1 cellular context compared by ENCODE assay signal in the genomic region with DNA sequence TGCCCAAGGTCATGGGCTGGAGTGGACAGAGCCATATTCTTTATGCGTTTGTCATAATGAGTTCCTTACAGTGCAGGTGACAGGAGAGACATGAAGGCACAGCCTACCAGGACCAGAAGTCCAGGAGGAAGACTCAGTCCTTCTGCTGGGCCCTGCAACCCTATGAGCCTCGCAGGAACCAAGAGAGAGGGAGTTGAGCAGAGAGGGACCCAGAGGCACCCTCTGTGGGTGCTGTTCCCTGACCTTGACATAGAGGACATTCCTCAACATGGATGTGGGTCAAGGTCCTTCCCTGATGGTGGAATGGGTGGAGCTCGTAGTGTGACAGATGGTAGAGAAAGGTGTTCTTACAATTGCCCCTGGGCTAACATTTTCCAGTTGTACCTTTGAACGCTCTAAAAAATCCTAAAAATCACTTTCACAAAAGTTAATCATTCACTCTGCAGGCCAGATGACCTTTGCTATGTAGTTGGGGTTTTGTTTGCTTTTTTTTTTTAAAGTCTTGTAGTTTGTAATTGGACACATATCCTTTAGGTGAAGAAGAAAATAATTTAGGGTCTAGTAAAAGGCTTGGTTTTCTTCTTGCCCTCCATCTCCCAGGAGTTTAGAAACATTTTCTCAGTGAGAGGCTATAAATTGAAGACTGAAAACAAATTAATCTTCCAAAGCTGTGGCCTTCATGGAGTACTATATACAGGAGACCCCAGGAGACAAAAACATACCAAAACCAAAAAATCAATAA.
TF ChIP-seq lines count a peak whose summit lies in the region.

No MANE protein-coding gene starts in this region.

TF ChIP-seq in HepG2, 621 proteins besides CTCF, POLR2A, EP300 and RAD21 (continued from another document and continues in another):
- TF ChIP-seq, protein P1, sequence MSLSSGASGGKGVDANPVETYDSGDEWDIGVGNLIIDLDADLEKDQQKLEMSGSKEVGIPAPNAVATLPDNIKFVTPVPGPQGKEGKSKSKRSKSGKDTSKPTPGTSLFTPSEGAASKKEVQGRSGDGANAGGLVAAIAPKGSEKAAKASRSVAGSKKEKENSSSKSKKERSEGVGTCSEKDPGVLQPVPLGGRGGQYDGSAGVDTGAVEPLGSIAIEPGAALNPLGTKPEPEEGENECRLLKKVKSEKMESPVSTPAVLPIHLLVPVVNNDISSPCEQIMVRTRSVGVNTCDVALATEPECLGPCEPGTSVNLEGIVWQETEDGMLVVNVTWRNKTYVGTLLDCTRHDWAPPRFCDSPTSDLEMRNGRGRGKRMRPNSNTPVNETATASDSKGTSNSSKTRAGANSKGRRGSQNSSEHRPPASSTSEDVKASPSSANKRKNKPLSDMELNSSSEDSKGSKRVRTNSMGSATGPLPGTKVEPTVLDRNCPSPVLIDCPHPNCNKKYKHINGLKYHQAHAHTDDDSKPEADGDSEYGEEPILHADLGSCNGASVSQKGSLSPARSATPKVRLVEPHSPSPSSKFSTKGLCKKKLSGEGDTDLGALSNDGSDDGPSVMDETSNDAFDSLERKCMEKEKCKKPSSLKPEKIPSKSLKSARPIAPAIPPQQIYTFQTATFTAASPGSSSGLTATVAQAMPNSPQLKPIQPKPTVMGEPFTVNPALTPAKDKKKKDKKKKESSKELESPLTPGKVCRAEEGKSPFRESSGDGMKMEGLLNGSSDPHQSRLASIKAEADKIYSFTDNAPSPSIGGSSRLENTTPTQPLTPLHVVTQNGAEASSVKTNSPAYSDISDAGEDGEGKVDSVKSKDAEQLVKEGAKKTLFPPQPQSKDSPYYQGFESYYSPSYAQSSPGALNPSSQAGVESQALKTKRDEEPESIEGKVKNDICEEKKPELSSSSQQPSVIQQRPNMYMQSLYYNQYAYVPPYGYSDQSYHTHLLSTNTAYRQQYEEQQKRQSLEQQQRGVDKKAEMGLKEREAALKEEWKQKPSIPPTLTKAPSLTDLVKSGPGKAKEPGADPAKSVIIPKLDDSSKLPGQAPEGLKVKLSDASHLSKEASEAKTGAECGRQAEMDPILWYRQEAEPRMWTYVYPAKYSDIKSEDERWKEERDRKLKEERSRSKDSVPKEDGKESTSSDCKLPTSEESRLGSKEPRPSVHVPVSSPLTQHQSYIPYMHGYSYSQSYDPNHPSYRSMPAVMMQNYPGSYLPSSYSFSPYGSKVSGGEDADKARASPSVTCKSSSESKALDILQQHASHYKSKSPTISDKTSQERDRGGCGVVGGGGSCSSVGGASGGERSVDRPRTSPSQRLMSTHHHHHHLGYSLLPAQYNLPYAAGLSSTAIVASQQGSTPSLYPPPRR (CRISPR knock-in tag; IDR thresholded peaks at IDR 0.05; ENCODE audit: borderline replicate concordance), result peak; percentile 91
- TF ChIP-seq, protein P2, sequence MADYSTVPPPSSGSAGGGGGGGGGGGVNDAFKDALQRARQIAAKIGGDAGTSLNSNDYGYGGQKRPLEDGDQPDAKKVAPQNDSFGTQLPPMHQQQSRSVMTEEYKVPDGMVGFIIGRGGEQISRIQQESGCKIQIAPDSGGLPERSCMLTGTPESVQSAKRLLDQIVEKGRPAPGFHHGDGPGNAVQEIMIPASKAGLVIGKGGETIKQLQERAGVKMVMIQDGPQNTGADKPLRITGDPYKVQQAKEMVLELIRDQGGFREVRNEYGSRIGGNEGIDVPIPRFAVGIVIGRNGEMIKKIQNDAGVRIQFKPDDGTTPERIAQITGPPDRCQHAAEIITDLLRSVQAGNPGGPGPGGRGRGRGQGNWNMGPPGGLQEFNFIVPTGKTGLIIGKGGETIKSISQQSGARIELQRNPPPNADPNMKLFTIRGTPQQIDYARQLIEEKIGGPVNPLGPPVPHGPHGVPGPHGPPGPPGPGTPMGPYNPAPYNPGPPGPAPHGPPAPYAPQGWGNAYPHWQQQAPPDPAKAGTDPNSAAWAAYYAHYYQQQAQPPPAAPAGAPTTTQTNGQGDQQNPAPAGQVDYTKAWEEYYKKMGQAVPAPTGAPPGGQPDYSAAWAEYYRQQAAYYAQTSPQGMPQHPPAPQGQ (CRISPR knock-in tag; IDR thresholded peaks at IDR 0.05; ENCODE audit: borderline replicate concordance), result no peak
- TF ChIP-seq HDAC6 (IDR thresholded peaks at IDR 0.05; ENCODE audit: low read depth, low read length) (no peak), GLI4 (CRISPR knock-in tag; IDR thresholded peaks at IDR 0.05; ENCODE audit: borderline replicate concordance) (no peak), THAP11 (CRISPR knock-in tag; IDR thresholded peaks at IDR 0.05) (peak; percentile 52), PAX8 (CRISPR knock-in tag; IDR thresholded peaks at IDR 0.05; ENCODE audit: borderline replicate concordance) (no peak), ZNF326 (CRISPR knock-in tag; IDR thresholded peaks at IDR 0.05; ENCODE audit: borderline replicate concordance) (no peak), ZNF557 (CRISPR knock-in tag; IDR thresholded peaks at IDR 0.05) (no peak), PCBP2 (optimal IDR thresholded peaks at IDR 0.05; ENCODE audit: low read depth, low read length, poor library complexity, severe bottlenecking) (no peak), KLF13 (CRISPR knock-in tag; IDR thresholded peaks at IDR 0.05) (no peak), ZKSCAN5 (CRISPR knock-in tag; IDR thresholded peaks at IDR 0.05) (no peak), CERS6 (CRISPR knock-in tag; IDR thresholded peaks at IDR 0.05) (no peak), ZSCAN20 (CRISPR knock-in tag; IDR thresholded peaks at IDR 0.05; ENCODE audit: borderline replicate concordance) (no peak), NRL (CRISPR knock-in tag; IDR thresholded peaks at IDR 0.05; ENCODE audit: borderline replicate concordance) (no peak), HNF4G (IDR thresholded peaks at IDR 0.05; ENCODE audit: borderline replicate concordance, low read depth, low read length) (peak; percentile 87), HNF4G (CRISPR knock-in tag; IDR thresholded peaks at IDR 0.05; ENCODE audit: borderline replicate concordance, low read depth) (peak; percentile 85; the same call in 1 of the 2 replicates), ZNF234 (CRISPR knock-in tag; conservative IDR thresholded peaks at IDR 0.05) (no peak), ZNF432 (CRISPR knock-in tag; IDR thresholded peaks at IDR 0.05; ENCODE audit: borderline replicate concordance) (no peak), ZBTB20 (CRISPR knock-in tag; IDR thresholded peaks at IDR 0.05; ENCODE audit: borderline replicate concordance, low read depth) (no peak), ZNF883 (CRISPR knock-in tag; IDR thresholded peaks at IDR 0.05; ENCODE audit: not compliant biosample characterization) (no peak), ZZZ3 (CRISPR knock-in tag; IDR thresholded peaks at IDR 0.05; ENCODE audit: borderline replicate concordance) (no peak), ZKSCAN1 (IDR thresholded peaks at IDR 0.05; ENCODE audit: low read length) (no peak), USF2 (IDR thresholded peaks at IDR 0.05; ENCODE audit: low read depth, low read length) (no peak), USF2 (CRISPR knock-in tag; IDR thresholded peaks at IDR 0.05; ENCODE audit: borderline replicate concordance) (no peak), STAT5B (CRISPR knock-in tag; IDR thresholded peaks at IDR 0.05) (no peak), MAFF (IDR thresholded peaks at IDR 0.05; ENCODE audit: low read depth, low read length) (no peak), ZNF503 (CRISPR knock-in tag; IDR thresholded peaks at IDR 0.05) (peak; percentile 80; the same call in 1 of the 2 replicates), TGIF2 (CRISPR knock-in tag; IDR thresholded peaks at IDR 0.05) (peak; percentile 89), ZNF230 (CRISPR knock-in tag; IDR thresholded peaks at IDR 0.05) (0 out of 2 replicates have a peak, but pooled peaks have one; percentile 21), SMAD9 (CRISPR knock-in tag; IDR thresholded peaks at IDR 0.05) (no peak), TOE1 (CRISPR knock-in tag; IDR thresholded peaks at IDR 0.05) (no peak; the same call in 1 of the 2 replicates), SRF (IDR thresholded peaks at IDR 0.05; ENCODE audit: low read depth, low read length) (no peak), ZNF652 (CRISPR knock-in tag; IDR thresholded peaks at IDR 0.05; ENCODE audit: borderline replicate concordance, low read depth) (no peak), SCMH1 (CRISPR knock-in tag; IDR thresholded peaks at IDR 0.05; ENCODE audit: borderline replicate concordance) (no peak), TSC22D2 (CRISPR knock-in tag; IDR thresholded peaks at IDR 0.05; ENCODE audit: borderline replicate concordance) (no peak), SMARCE1 (IDR thresholded peaks at IDR 0.05; ENCODE audit: borderline replicate concordance) (no peak), EZH2 (conservative IDR thresholded peaks at IDR 0.05; ENCODE audit: low read depth, low read length) (no peak), NFYC (CRISPR knock-in tag; IDR thresholded peaks at IDR 0.05) (no peak), ZNF367 (CRISPR knock-in tag; IDR thresholded peaks at IDR 0.05; ENCODE audit: borderline replicate concordance) (no peak), ZNF678 (CRISPR knock-in tag; IDR thresholded peaks at IDR 0.05) (no peak), ZNF263 (CRISPR knock-in tag; IDR thresholded peaks at IDR 0.05) (no peak), MXI1 (IDR thresholded peaks at IDR 0.05; ENCODE audit: borderline replicate concordance, low read depth, low read length) (no peak), ZNF747 (CRISPR knock-in tag; IDR thresholded peaks at IDR 0.05; ENCODE audit: borderline replicate concordance) (no peak), CAMTA2 (CRISPR knock-in tag; IDR thresholded peaks at IDR 0.05; ENCODE audit: borderline replicate concordance) (no peak)
- TF ChIP-seq, protein P3, sequence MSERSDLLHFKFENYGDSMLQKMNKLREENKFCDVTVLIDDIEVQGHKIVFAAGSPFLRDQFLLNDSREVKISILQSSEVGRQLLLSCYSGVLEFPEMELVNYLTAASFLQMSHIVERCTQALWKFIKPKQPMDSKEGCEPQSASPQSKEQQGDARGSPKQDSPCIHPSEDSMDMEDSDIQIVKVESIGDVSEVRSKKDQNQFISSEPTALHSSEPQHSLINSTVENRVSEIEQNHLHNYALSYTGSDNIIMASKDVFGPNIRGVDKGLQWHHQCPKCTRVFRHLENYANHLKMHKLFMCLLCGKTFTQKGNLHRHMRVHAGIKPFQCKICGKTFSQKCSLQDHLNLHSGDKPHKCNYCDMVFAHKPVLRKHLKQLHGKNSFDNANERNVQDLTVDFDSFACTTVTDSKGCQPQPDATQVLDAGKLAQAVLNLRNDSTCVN (CRISPR knock-in tag; IDR thresholded peaks at IDR 0.05; ENCODE audit: borderline replicate concordance), result peak; percentile 81
- TF ChIP-seq, protein P4, sequence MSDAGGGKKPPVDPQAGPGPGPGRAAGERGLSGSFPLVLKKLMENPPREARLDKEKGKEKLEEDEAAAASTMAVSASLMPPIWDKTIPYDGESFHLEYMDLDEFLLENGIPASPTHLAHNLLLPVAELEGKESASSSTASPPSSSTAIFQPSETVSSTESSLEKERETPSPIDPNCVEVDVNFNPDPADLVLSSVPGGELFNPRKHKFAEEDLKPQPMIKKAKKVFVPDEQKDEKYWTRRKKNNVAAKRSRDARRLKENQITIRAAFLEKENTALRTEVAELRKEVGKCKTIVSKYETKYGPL (CRISPR knock-in tag; IDR thresholded peaks at IDR 0.05), result no peak
- TF ChIP-seq, protein P5, sequence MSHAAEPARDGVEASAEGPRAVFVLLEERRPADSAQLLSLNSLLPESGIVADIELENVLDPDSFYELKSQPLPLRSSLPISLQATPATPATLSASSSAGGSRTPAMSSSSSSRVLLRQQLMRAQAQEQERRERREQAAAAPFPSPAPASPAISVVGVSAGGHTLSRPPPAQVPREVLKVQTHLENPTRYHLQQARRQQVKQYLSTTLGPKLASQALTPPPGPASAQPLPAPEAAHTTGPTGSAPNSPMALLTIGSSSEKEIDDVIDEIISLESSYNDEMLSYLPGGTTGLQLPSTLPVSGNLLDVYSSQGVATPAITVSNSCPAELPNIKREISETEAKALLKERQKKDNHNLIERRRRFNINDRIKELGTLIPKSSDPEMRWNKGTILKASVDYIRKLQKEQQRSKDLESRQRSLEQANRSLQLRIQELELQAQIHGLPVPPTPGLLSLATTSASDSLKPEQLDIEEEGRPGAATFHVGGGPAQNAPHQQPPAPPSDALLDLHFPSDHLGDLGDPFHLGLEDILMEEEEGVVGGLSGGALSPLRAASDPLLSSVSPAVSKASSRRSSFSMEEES (CRISPR knock-in tag; IDR thresholded peaks at IDR 0.05), result peak; percentile 69
- TF ChIP-seq, protein P6, sequence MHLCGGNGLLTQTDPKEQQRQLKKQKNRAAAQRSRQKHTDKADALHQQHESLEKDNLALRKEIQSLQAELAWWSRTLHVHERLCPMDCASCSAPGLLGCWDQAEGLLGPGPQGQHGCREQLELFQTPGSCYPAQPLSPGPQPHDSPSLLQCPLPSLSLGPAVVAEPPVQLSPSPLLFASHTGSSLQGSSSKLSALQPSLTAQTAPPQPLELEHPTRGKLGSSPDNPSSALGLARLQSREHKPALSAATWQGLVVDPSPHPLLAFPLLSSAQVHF (CRISPR knock-in tag; IDR thresholded peaks at IDR 0.05), result no peak
